In genomic region chr14:22419620-22420019, GRCh38 we compare ENCODE assay signal across 1 cellular context.
TF ChIP-seq lines count a peak whose summit lies in the region.

No MANE protein-coding gene starts in this region.

TF ChIP-seq in H1, 55 proteins besides CTCF, POLR2A, EP300 and RAD21:
- TF ChIP-seq JUN (IDR thresholded peaks at IDR 0.05; ENCODE audit: low read depth, low read length) (no peak), CHD1 (IDR thresholded peaks at IDR 0.05; ENCODE audit: low read depth, low read length) (no peak), PHF8 (conservative IDR thresholded peaks at IDR 0.05; ENCODE audit: low read depth, low read length) (no peak), ATF3 (IDR thresholded peaks at IDR 0.05; ENCODE audit: insufficient read depth, low read depth, low read length) (no peak), NANOG (IDR thresholded peaks at IDR 0.05; ENCODE audit: insufficient read depth, low read depth, low read length, poor library complexity, severe bottlenecking) (no peak)
TF ChIP-seq in H1: peak in this region for 0.
